9 cellular contexts compared by ENCODE assay signal in the genomic region with DNA sequence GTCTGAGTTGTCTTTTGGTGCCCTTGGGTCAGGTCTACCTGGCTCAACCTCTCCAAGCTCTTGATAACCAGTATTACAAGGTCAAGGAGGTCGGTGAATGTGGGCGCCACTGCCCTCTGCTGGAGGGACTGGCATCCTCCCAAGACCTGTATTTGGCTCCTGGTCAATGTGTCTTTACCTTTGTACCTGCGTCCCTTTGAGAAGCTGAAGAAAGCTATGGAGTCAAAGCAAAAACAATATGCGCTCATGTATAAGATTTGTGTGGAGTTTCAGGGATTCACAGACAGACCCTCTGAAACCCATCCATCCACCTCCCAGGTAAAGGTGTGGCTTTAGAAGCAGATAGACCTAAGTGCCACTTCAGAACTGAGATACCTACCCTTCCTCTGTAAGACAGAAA.
A peak's percentile ranks its signal among the peaks of the same experiment; 100 is the strongest.
DNase-seq lines count a peak whose midpoint lies in the region; ATAC-seq lines count a peak whose summit lies in the region.
"Had no signal": no experiment of that assay in that cellular context is flagged by ENCODE, and none has a peak within 500 bp of the region (broad histone marks: within the 10 kb centered on the region; RNA-seq: fewer than 3 reads in every experiment).

No MANE protein-coding gene starts in this region.

- intact Hi-C loops in CD4-positive, alpha-beta memory T cell (cut with micrococcal nuclease), result loop anchor here (1.0 to 5.0 kb wide), 4 partner anchors 71 to 191 kb away; a partner anchor contains a TSS

- POLR2A ChIA-PET in CD4-positive, alpha-beta memory T cell (lab: Charles Lee; ENCODE audit: partially characterized antibody), result interaction anchor here (0.6 to 2.5 kb wide), 14 partner anchors 15 to 422 kb away, joined by 3 to 13 read pairs (median 4); a partner anchor contains a TSS

- no peaks in the 10 kb centered on the region for H3K27me3 ChIP-seq in CD4-positive, alpha-beta memory T cell (ENCODE audit: insufficient read depth, low read length)

- no peaks in the 10 kb centered on the region for H3K27me3 Mint-ChIP-seq in CD4-positive, alpha-beta memory T cell

- no peaks in the 10 kb centered on the region for H3K36me3 Mint-ChIP-seq in CD4-positive, alpha-beta memory T cell

- H3K4me3 Mint-ChIP-seq in CD4-positive, alpha-beta memory T cell, result no peak overlapping the region

- H3K36me3 ChIP-seq in CD4-positive, alpha-beta memory T cell (ENCODE audit: insufficient read depth, low read length), result no peaks in the 10 kb centered on the region

- CTCF ChIA-PET in CD4-positive, alpha-beta memory T cell (lab: Charles Lee; ENCODE audit: partially characterized antibody), result interaction anchor here (0.6 to 6.8 kb wide), 61 partner anchors 9 to 331 kb away, joined by 3 to 99 read pairs (median 5); a partner anchor contains a TSS

- peaks cover 7 to 15% (median 12%) of the 10 kb centered on the region in 4 donors for H3K4me1 Mint-ChIP-seq in CD4-positive, alpha-beta memory T cell

- no peak overlapping the region for H3K27ac ChIP-seq in CD4-positive, alpha-beta memory T cell (ENCODE audit: low read depth, low read length)
- H3K27ac ChIP-seq: skin epidermis had no signal

- H3K9me3 ChIP-seq in CD4-positive, alpha-beta memory T cell (ENCODE audit: control insufficient read depth in 1 of 2, low read length in 2 of 2), result no peaks in the 10 kb centered on the region

- peak; percentile 56 to 74 (median 64) for DNase-seq in CD4-positive, alpha-beta memory T cell
- DNase-seq in SW480 (ENCODE audit: low spot score) (peak; percentile 27), iPS-NIHi7 (ENCODE audit: extremely low spot score) (peak; percentile 86), superior temporal gyrus (ENCODE audit: extremely low spot score) (no peak)
- DNase-seq in activated naive CD8-positive, alpha-beta T cell treated with anti-CD3 and anti-CD28 coated beads, Interleukin-2, amount 50 U/mL, for 16 hours (ENCODE audit: low read depth, low spot score), result peak; percentile 52
- peak; percentile 53 to 78 (median 74) for DNase-seq in stimulated activated CD4-positive, alpha-beta T cell treated with anti-CD3 and anti-CD28 coated beads, TNF-alpha, amount 100 ng/mL, for 24 hours (ENCODE audit: low read depth in 3 of 3)

- peak overlapping the region in 2 of 7 donors; percentile 46 to 71 for H3K27ac Mint-ChIP-seq in CD4-positive, alpha-beta memory T cell

- peaks cover 10% of the 10 kb centered on the region for H3K4me1 ChIP-seq in CD4-positive, alpha-beta memory T cell (ENCODE audit: insufficient read depth, low read length)

- no peaks in the 10 kb centered on the region for H3K9me3 Mint-ChIP-seq in CD4-positive, alpha-beta memory T cell

- H3K4me3 ChIP-seq in CD4-positive, alpha-beta memory T cell (ENCODE audit: low read length in 2 of 2), result no peak overlapping the region
- H3K4me3 ChIP-seq: skin epidermis had no signal

- ATAC-seq in HG03280 (IDR thresholded peaks at IDR 0.05; ENCODE audit: unreplicated experiment) (peak; percentile 65), GM21576 (IDR thresholded peaks at IDR 0.05; ENCODE audit: unreplicated experiment) (no peak)
